ENCODE assay signal across 1 cellular context in genomic region chr5:168532471-168532870, GRCh38.
TF ChIP-seq lines count a peak whose summit lies in the region.

No MANE protein-coding gene starts in this region.

TF ChIP-seq in H1, 55 proteins besides CTCF, POLR2A, EP300 and RAD21 (continued from another document):
- no peak for TF ChIP-seq BRCA1 (IDR thresholded peaks at IDR 0.05; ENCODE audit: low read depth, low read length)
- no peak for TF ChIP-seq ASH2L (IDR thresholded peaks at IDR 0.05; ENCODE audit: low read length)
- no peak for TF ChIP-seq EGR1 (IDR thresholded peaks at IDR 0.05; ENCODE audit: borderline replicate concordance, low read depth, low read length)
- TF ChIP-seq SIN3A (conservative IDR thresholded peaks at IDR 0.05 in 1 of 2, IDR thresholded peaks at IDR 0.05 in 1 of 2; ENCODE audit: low read depth in 1 of 2, low read length in 2 of 2), result no peak
- TF ChIP-seq SP4 (IDR thresholded peaks at IDR 0.05; ENCODE audit: low read length), result no peak
- no peak for TF ChIP-seq KDM1A (IDR thresholded peaks at IDR 0.05; ENCODE audit: borderline replicate concordance, low read length)
- no peak for TF ChIP-seq EZH2 (IDR thresholded peaks at IDR 0.05; ENCODE audit: low read depth, low read length, severe bottlenecking)
- no peak for TF ChIP-seq TAF7 (optimal IDR thresholded peaks at IDR 0.05; ENCODE audit: borderline replicate concordance, low read depth, low read length)
- no peak for TF ChIP-seq TAF1 (IDR thresholded peaks at IDR 0.05; ENCODE audit: low read depth, low read length)
- TF ChIP-seq CTBP2 (IDR thresholded peaks at IDR 0.05; ENCODE audit: borderline replicate concordance, insufficient read depth, insufficient read length, low read length), result no peak
TF ChIP-seq in H1: peak in this region for 0.
